ENCODE assay signal across 1 cellular context in genomic region chr5:172785429-172786088, GRCh38.
A peak's percentile ranks its signal among the peaks of the same experiment; 100 is the strongest.
TF ChIP-seq lines count a peak whose summit lies in the region.

No MANE protein-coding gene starts in this region.

TF ChIP-seq in liver, 16 proteins besides CTCF, POLR2A, EP300 and RAD21 (continued from another document):
- TF ChIP-seq ZBTB33 (IDR thresholded peaks at IDR 0.05) (no peak), TAF1 (conservative IDR thresholded peaks at IDR 0.05) (no peak), FOXA1 (IDR thresholded peaks at IDR 0.05) (no peak), EGR1 (IDR thresholded peaks at IDR 0.05; ENCODE audit: low read depth in 2 of 2) (no peak), REST (IDR thresholded peaks at IDR 0.05) (peak; percentile 29)
